Comparison of ENCODE assay signal across 1 cellular context in the genomic region with DNA sequence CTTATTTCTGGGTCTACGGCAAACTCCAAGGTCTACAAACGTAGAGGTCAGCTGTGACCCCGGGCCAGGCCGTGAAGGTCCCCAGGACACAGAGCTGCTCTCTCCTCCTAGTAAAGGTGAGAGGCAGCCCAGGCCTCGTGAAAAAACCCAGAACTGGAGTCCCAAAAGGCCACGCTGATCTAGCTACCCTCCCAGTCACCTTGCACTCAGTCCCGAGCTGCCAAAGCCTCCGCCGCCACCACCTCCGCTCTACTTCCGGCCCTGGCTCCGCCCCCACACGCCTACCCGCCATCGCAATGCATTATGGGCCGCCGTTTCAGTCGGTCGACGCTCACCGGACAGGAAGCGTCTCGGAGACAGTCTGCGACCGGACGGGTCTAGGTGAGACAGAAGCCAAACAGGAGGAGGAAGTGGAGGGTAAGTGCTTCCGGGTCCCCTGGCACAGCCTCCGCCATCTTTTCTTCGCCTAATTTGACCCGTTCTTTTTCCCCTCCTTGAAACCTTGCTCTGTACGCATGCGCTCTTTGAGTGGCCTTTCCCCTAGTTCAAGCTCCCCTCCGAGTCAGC.
TF ChIP-seq lines count a peak whose summit lies in the region.

A gene with protein sequence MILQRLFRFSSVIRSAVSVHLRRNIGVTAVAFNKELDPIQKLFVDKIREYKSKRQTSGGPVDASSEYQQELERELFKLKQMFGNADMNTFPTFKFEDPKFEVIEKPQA (minus strand): TSS at position 251 of the 567 bp plus-strand sequence. CDS start 5,110 bp downstream, outside the sequence.
A gene (plus strand): TSS at position 319 of the 567 bp plus-strand sequence. CDS start 6,627 bp downstream, outside the sequence.

TF ChIP-seq in HepG2, 621 proteins besides CTCF, POLR2A, EP300 and RAD21 (continued from another document and continues in another):
- TF ChIP-seq CREB1 (IDR thresholded peaks at IDR 0.05) (peak; percentile 78), CREB1 (CRISPR knock-in tag; IDR thresholded peaks at IDR 0.05) (peak; percentile 86), FOXJ3 (CRISPR knock-in tag; IDR thresholded peaks at IDR 0.05; ENCODE audit: borderline replicate concordance) (no peak), MTF2 (CRISPR knock-in tag; IDR thresholded peaks at IDR 0.05; ENCODE audit: borderline replicate concordance) (no peak), CHD4 (IDR thresholded peaks at IDR 0.05; ENCODE audit: borderline replicate concordance, low read length) (no peak), RFXAP (CRISPR knock-in tag; IDR thresholded peaks at IDR 0.05; ENCODE audit: borderline replicate concordance) (no peak), ZNF251 (CRISPR knock-in tag; IDR thresholded peaks at IDR 0.05) (no peak), ZNF432 (CRISPR knock-in tag; IDR thresholded peaks at IDR 0.05; ENCODE audit: borderline replicate concordance) (no peak), ISL2 (CRISPR knock-in tag; IDR thresholded peaks at IDR 0.05) (no peak), ZMYM4 (CRISPR knock-in tag; IDR thresholded peaks at IDR 0.05) (peak; percentile 68; the same call in 1 of the 2 replicates), ZFY (CRISPR knock-in tag; IDR thresholded peaks at IDR 0.05) (no peak; the same call in 1 of the 2 replicates), PTBP1 (IDR thresholded peaks at IDR 0.05; ENCODE audit: low read depth, low read length, poor library complexity, severe bottlenecking) (no peak), SIX1 (CRISPR knock-in tag; IDR thresholded peaks at IDR 0.05; ENCODE audit: borderline replicate concordance) (no peak), CBX5 (CRISPR knock-in tag; IDR thresholded peaks at IDR 0.05; ENCODE audit: borderline replicate concordance) (peak; percentile 61; the same call in 1 of the 2 replicates), ZNF232 (CRISPR knock-in tag; IDR thresholded peaks at IDR 0.05; ENCODE audit: borderline replicate concordance) (no peak), NFIC (IDR thresholded peaks at IDR 0.05; ENCODE audit: low read length) (no peak), ZNF543 (CRISPR knock-in tag; IDR thresholded peaks at IDR 0.05) (peak; percentile 86; the same call in 1 of the 2 replicates), ZNF451 (CRISPR knock-in tag; IDR thresholded peaks at IDR 0.05) (no peak; the same call in 1 of the 2 replicates), MXD4 (CRISPR knock-in tag; IDR thresholded peaks at IDR 0.05) (peak; percentile 49; the same call in 1 of the 2 replicates), TEAD3 (CRISPR knock-in tag; optimal IDR thresholded peaks at IDR 0.05; ENCODE audit: borderline replicate concordance) (peak; percentile 65), ZNF883 (CRISPR knock-in tag; IDR thresholded peaks at IDR 0.05; ENCODE audit: not compliant biosample characterization) (peak; percentile 48), ZSCAN20 (CRISPR knock-in tag; IDR thresholded peaks at IDR 0.05; ENCODE audit: borderline replicate concordance) (no peak), CEBPG (CRISPR knock-in tag; IDR thresholded peaks at IDR 0.05) (no peak), BCL6 (CRISPR knock-in tag; IDR thresholded peaks at IDR 0.05) (peak; percentile 41; the same call in 1 of the 2 replicates), REL (CRISPR knock-in tag; conservative IDR thresholded peaks at IDR 0.05) (no peak), MBNL3 (CRISPR knock-in tag; conservative IDR thresholded peaks at IDR 0.05) (no peak), ZC3H13 (CRISPR knock-in tag; IDR thresholded peaks at IDR 0.05) (peak; percentile 96), POLR2AphosphoS2 (IDR thresholded peaks at IDR 0.05; ENCODE audit: low read depth, low read length) (peak; percentile 67; the same call in 1 of the 2 replicates), RBM39 (IDR thresholded peaks at IDR 0.05; ENCODE audit: low read depth, low read length, poor library complexity, severe bottlenecking) (peak; percentile 57), ATF7-NPFF (CRISPR knock-in tag; IDR thresholded peaks at IDR 0.05; ENCODE audit: low read depth) (peak; percentile 60; the same call in 1 of the 2 replicates), ADNP (CRISPR knock-in tag; IDR thresholded peaks at IDR 0.05) (no peak), HDAC6 (IDR thresholded peaks at IDR 0.05; ENCODE audit: low read depth, low read length) (no peak), ZNF75D (CRISPR knock-in tag; IDR thresholded peaks at IDR 0.05; ENCODE audit: borderline replicate concordance) (no peak)
- TF ChIP-seq, protein P1, sequence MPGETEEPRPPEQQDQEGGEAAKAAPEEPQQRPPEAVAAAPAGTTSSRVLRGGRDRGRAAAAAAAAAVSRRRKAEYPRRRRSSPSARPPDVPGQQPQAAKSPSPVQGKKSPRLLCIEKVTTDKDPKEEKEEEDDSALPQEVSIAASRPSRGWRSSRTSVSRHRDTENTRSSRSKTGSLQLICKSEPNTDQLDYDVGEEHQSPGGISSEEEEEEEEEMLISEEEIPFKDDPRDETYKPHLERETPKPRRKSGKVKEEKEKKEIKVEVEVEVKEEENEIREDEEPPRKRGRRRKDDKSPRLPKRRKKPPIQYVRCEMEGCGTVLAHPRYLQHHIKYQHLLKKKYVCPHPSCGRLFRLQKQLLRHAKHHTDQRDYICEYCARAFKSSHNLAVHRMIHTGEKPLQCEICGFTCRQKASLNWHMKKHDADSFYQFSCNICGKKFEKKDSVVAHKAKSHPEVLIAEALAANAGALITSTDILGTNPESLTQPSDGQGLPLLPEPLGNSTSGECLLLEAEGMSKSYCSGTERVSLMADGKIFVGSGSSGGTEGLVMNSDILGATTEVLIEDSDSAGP (CRISPR knock-in tag; IDR thresholded peaks at IDR 0.05; ENCODE audit: borderline replicate concordance), result peak; percentile 91; the same call in 1 of the 2 replicates
- TF ChIP-seq, protein P2, sequence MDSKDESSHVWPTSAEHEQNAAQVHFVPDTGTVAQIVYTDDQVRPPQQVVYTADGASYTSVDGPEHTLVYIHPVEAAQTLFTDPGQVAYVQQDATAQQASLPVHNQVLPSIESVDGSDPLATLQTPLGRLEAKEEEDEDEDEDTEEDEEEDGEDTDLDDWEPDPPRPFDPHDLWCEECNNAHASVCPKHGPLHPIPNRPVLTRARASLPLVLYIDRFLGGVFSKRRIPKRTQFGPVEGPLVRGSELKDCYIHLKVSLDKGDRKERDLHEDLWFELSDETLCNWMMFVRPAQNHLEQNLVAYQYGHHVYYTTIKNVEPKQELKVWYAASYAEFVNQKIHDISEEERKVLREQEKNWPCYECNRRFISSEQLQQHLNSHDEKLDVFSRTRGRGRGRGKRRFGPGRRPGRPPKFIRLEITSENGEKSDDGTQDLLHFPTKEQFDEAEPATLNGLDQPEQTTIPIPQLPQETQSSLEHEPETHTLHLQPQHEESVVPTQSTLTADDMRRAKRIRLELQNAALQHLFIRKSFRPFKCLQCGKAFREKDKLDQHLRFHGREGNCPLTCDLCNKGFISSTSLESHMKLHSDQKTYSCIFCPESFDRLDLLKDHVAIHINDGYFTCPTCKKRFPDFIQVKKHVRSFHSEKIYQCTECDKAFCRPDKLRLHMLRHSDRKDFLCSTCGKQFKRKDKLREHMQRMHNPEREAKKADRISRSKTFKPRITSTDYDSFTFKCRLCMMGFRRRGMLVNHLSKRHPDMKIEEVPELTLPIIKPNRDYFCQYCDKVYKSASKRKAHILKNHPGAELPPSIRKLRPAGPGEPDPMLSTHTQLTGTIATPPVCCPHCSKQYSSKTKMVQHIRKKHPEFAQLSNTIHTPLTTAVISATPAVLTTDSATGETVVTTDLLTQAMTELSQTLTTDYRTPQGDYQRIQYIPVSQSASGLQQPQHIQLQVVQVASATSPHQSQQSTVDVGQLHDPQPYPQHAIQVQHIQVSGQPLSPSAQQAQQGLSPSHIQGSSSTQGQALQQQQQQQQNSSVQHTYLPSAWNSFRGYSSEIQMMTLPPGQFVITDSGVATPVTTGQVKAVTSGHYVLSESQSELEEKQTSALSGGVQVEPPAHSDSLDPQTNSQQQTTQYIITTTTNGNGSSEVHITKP (CRISPR knock-in tag; IDR thresholded peaks at IDR 0.05; ENCODE audit: low read depth), result no peak; the same call in 1 of the 2 replicates
- TF ChIP-seq, protein P3, sequence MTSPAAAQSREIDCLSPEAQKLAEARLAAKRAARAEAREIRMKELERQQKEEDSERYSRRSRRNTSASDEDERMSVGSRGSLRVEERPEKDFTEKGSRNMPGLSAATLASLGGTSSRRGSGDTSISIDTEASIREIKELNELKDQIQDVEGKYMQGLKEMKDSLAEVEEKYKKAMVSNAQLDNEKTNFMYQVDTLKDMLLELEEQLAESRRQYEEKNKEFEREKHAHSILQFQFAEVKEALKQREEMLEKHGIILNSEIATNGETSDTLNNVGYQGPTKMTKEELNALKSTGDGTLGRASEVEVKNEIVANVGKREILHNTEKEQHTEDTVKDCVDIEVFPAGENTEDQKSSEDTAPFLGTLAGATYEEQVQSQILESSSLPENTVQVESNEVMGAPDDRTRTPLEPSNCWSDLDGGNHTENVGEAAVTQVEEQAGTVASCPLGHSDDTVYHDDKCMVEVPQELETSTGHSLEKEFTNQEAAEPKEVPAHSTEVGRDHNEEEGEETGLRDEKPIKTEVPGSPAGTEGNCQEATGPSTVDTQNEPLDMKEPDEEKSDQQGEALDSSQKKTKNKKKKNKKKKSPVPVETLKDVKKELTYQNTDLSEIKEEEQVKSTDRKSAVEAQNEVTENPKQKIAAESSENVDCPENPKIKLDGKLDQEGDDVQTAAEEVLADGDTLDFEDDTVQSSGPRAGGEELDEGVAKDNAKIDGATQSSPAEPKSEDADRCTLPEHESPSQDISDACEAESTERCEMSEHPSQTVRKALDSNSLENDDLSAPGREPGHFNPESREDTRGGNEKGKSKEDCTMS (CRISPR knock-in tag; conservative IDR thresholded peaks at IDR 0.05), result no peak
- TF ChIP-seq, protein P4, sequence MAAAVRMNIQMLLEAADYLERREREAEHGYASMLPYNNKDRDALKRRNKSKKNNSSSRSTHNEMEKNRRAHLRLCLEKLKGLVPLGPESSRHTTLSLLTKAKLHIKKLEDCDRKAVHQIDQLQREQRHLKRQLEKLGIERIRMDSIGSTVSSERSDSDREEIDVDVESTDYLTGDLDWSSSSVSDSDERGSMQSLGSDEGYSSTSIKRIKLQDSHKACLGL (CRISPR knock-in tag; IDR thresholded peaks at IDR 0.05), result no peak
- TF ChIP-seq, protein P5, sequence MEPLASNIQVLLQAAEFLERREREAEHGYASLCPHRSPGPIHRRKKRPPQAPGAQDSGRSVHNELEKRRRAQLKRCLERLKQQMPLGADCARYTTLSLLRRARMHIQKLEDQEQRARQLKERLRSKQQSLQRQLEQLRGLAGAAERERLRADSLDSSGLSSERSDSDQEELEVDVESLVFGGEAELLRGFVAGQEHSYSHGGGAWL (CRISPR knock-in tag; IDR thresholded peaks at IDR 0.05), result no peak; the same call in 1 of the 2 replicates
- TF ChIP-seq, protein P6, sequence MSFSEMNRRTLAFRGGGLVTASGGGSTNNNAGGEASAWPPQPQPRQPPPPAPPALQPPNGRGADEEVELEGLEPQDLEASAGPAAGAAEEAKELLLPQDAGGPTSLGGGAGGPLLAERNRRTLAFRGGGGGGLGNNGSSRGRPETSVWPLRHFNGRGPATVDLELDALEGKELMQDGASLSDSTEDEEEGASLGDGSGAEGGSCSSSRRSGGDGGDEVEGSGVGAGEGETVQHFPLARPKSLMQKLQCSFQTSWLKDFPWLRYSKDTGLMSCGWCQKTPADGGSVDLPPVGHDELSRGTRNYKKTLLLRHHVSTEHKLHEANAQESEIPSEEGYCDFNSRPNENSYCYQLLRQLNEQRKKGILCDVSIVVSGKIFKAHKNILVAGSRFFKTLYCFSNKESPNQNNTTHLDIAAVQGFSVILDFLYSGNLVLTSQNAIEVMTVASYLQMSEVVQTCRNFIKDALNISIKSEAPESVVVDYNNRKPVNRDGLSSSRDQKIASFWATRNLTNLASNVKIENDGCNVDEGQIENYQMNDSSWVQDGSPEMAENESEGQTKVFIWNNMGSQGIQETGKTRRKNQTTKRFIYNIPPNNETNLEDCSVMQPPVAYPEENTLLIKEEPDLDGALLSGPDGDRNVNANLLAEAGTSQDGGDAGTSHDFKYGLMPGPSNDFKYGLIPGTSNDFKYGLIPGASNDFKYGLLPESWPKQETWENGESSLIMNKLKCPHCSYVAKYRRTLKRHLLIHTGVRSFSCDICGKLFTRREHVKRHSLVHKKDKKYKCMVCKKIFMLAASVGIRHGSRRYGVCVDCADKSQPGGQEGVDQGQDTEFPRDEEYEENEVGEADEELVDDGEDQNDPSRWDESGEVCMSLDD (CRISPR knock-in tag; IDR thresholded peaks at IDR 0.05; ENCODE audit: borderline replicate concordance), result no peak
- TF ChIP-seq, protein P7, sequence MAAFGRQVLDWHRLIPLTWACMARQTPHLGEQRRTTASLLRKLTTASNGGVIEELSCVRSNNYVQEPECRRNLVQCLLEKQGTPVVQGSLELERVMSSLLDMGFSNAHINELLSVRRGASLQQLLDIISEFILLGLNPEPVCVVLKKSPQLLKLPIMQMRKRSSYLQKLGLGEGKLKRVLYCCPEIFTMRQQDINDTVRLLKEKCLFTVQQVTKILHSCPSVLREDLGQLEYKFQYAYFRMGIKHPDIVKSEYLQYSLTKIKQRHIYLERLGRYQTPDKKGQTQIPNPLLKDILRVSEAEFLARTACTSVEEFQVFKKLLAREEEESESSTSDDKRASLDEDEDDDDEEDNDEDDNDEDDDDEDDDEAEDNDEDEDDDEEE (CRISPR knock-in tag; IDR thresholded peaks at IDR 0.05), result no peak; the same call in 1 of the 2 replicates
- TF ChIP-seq, protein P8, sequence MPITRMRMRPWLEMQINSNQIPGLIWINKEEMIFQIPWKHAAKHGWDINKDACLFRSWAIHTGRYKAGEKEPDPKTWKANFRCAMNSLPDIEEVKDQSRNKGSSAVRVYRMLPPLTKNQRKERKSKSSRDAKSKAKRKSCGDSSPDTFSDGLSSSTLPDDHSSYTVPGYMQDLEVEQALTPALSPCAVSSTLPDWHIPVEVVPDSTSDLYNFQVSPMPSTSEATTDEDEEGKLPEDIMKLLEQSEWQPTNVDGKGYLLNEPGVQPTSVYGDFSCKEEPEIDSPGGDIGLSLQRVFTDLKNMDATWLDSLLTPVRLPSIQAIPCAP (CRISPR knock-in tag; IDR thresholded peaks at IDR 0.05; ENCODE audit: low read depth), result no peak
- TF ChIP-seq, protein P9, sequence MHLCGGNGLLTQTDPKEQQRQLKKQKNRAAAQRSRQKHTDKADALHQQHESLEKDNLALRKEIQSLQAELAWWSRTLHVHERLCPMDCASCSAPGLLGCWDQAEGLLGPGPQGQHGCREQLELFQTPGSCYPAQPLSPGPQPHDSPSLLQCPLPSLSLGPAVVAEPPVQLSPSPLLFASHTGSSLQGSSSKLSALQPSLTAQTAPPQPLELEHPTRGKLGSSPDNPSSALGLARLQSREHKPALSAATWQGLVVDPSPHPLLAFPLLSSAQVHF (CRISPR knock-in tag; IDR thresholded peaks at IDR 0.05), result no peak
